In the genomic region with DNA sequence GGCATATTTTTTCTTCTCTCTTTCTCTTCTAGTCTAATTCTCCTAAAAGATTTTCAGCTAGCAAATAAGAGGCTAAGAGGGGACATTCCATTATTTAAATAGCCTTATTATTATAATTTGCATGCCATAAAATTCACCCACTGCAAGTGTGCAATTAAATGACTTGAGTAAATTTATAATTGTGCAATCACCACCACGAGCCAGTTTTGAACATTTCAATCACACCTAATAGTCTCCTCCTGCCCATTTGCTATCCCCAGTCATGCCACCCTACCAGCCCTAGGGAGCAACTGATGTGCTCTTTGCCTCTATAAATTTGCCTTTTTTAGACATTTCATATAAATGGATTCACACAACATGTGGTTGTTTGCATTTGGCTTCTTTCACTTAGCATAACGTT, we compare ENCODE assay signal across 32 cellular contexts. TPM values are rescaled to one million over a fixed set of nuclear protein-coding genes. Genes with fewer than 3 reads are reported as not detected.
"Had no signal": no experiment of that assay in that cellular context is flagged by ENCODE, and none has a peak within 500 bp of the region (broad histone marks: within the 10 kb centered on the region; RNA-seq: fewer than 3 reads in every experiment).

No MANE protein-coding gene starts in this region.

- H3K4me1 ChIP-seq: ascending aorta, breast epithelium had no signal

- FAIRE-seq: colon, TTC549 had no signal

- ATAC-seq: activated CD8-positive, alpha-beta memory T cell treated with anti-CD3 and anti-CD28 coated beads, Interleukin-2, amount 10 ng/mL, durations not matched to agents 7 days and 5 days; activated CD8-positive, alpha-beta T cell treated with anti-CD3 and anti-CD28 coated beads, Interleukin-2, amount 10 ng/mL, durations not matched to agents 7 days and 5 days; activated naive CD8-positive, alpha-beta T cell treated with anti-CD3 and anti-CD28 coated beads, Interleukin-2, amount 50 U/mL, for 24 hours had no signal

- H3K27me3 ChIP-seq: ascending aorta, breast epithelium had no signal

- H3K4me3 ChIP-seq: ascending aorta, breast epithelium had no signal

- H3K36me3 ChIP-seq: ascending aorta, breast epithelium had no signal

- H3K27ac ChIP-seq: ascending aorta, breast epithelium, VCaP had no signal

- DNase-seq: activated B cell treated with CpG ODN at 0.5 μM for 24 hours; activated CD4-positive, alpha-beta memory T cell treated with anti-CD3 and anti-CD28 coated beads, Interleukin-2, amount 10 ng/mL, durations not matched to agents 7 days and 5 days; activated CD4-positive, alpha-beta T cell treated with anti-CD3 and anti-CD28 coated beads for 4 hours; activated CD4-positive, alpha-beta T cell treated with anti-CD3 and anti-CD28 coated beads, Interleukin-2, amount 10 ng/mL, durations not matched to agents 7 days and 5 days; activated CD4-positive, alpha-beta T cell treated with anti-CD3 and anti-CD28 coated beads, Interleukin-2, amount 50 U/mL, for 48 hours; activated CD4-positive, CD25-positive, alpha-beta regulatory T cell treated with anti-CD3 and anti-CD28 coated beads, Interleukin-2, amount 50 U/mL, for 72 hours; activated CD8-positive, alpha-beta memory T cell treated with anti-CD3 and anti-CD28 coated beads for 24 hours; activated CD8-positive, alpha-beta memory T cell treated with anti-CD3 and anti-CD28 coated beads, Interleukin-2, amount 10 ng/mL, durations not matched to agents 7 days and 5 days; activated CD8-positive, alpha-beta memory T cell treated with anti-CD3 and anti-CD28 coated beads, Interleukin-2, amount 50 U/mL, for 48 hours; activated CD8-positive, alpha-beta T cell treated with anti-CD3 and anti-CD28 coated beads, Interleukin-2, amount 10 ng/mL, durations not matched to agents 7 days and 5 days; activated effector memory CD4-positive, alpha-beta T cell treated with Interleukin-2 at 50 U/mL for 16 hours; activated gamma-delta T cell; activated naive CD4-positive, alpha-beta T cell treated with anti-CD3 and anti-CD28 coated beads, Interleukin-2, amount 10 ng/mL, durations not matched to agents 7 days and 5 days; activated naive CD4-positive, alpha-beta T cell treated with Interleukin-2 at 50 U/mL for 16 hours; activated naive CD8-positive, alpha-beta T cell treated with anti-CD3 and anti-CD28 coated beads, Interleukin-2, amount 10 ng/mL, durations not matched to agents 7 days and 5 days; activated naive CD8-positive, alpha-beta T cell treated with anti-CD3 and anti-CD28 coated beads, Interleukin-2, amount 50 U/mL, for 24 hours; activated T-cell treated with anti-CD3 and anti-CD28 coated beads, Interleukin-2, amount 50 U/mL, for 24 hours; activated T-cell treated with anti-CD3 and anti-CD28 coated beads, Interleukin-2, amount 50 U/mL, for 48 hours; amygdala; anterior cingulate cortex; central memory CD4-positive, alpha-beta T cell; T-helper 2 cell; T-helper 9 cell had no signal

RNA-seq across cellular contexts. Expression of a gene that starts 12.0 kb away (rescaled TPM):
- total RNA-seq: activated B cell treated with CpG ODN at 0.5 μM for 24 hours; activated CD4-positive, alpha-beta memory T cell treated with anti-CD3 and anti-CD28 coated beads, Interleukin-2, amount 10 ng/mL, durations not matched to agents 7 days and 5 days; activated CD4-positive, alpha-beta T cell treated with anti-CD3 and anti-CD28 coated beads, Interleukin-2, amount 10 ng/mL, durations not matched to agents 7 days and 5 days; activated CD8-positive, alpha-beta memory T cell treated with anti-CD3 and anti-CD28 coated beads, Interleukin-2, amount 10 ng/mL, durations not matched to agents 7 days and 5 days; activated CD8-positive, alpha-beta T cell treated with anti-CD3 and anti-CD28 coated beads, Interleukin-2, amount 10 ng/mL, durations not matched to agents 7 days and 5 days; activated naive CD8-positive, alpha-beta T cell treated with anti-CD3 and anti-CD28 coated beads, Interleukin-2, amount 10 ng/mL, durations not matched to agents 7 days and 5 days; activated T-helper 2 cell treated with anti-CD3 and anti-CD28 coated beads, Interferon-gamma antibody, Interleukin-2, Interleukin-4, amounts not matched to agents 10 μg/mL and 5 μg/mL and 100 μg/mL, durations not matched to agents 14 hours and 24 hours and 36 hours; cardiac septum; cerebellum had no signal

RNA-seq across cellular contexts. Expression of a gene that starts 55.8 kb away (rescaled TPM):
- total RNA-seq: activated B cell treated with CpG ODN at 0.5 μM for 24 hours; activated CD4-positive, alpha-beta memory T cell treated with anti-CD3 and anti-CD28 coated beads, Interleukin-2, amount 10 ng/mL, durations not matched to agents 7 days and 5 days; activated CD4-positive, alpha-beta T cell treated with anti-CD3 and anti-CD28 coated beads, Interleukin-2, amount 10 ng/mL, durations not matched to agents 7 days and 5 days; activated CD8-positive, alpha-beta memory T cell treated with anti-CD3 and anti-CD28 coated beads, Interleukin-2, amount 10 ng/mL, durations not matched to agents 7 days and 5 days; activated CD8-positive, alpha-beta T cell treated with anti-CD3 and anti-CD28 coated beads, Interleukin-2, amount 10 ng/mL, durations not matched to agents 7 days and 5 days; activated naive CD8-positive, alpha-beta T cell treated with anti-CD3 and anti-CD28 coated beads, Interleukin-2, amount 10 ng/mL, durations not matched to agents 7 days and 5 days; activated T-helper 2 cell treated with anti-CD3 and anti-CD28 coated beads, Interferon-gamma antibody, Interleukin-2, Interleukin-4, amounts not matched to agents 10 μg/mL and 5 μg/mL and 100 μg/mL, durations not matched to agents 14 hours and 24 hours and 36 hours; ascending aorta; breast epithelium; cardiac septum; cerebellum had no signal
- polyA plus RNA-seq: adipose tissue had no signal
